In the genomic region with DNA sequence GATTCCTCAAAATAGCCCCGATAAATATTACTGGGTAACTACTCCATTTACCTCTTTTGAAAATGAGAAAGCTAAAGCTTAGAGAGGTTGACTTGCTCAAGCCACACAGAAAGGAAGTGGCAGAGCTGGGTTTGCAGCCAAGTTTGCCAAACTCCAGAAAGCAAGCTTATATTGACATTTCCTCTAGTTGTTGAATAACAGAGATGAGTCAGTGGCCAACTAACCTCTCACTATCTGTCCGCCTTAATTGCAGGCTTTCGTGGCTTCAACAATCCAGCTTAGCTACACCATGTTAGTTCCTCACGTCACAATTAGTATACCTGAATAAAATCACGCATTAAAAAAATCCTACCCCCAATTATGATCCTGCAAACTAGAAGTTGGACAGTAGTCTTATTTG, we compare ENCODE assay signal across 16 cellular contexts.
DNase-seq lines count a peak whose midpoint lies in the region; ATAC-seq, FAIRE-seq and TF ChIP-seq lines count a peak whose summit lies in the region.
"Had no signal": no experiment of that assay in that cellular context is flagged by ENCODE, and none has a peak within 500 bp of the region (broad histone marks: within the 10 kb centered on the region; RNA-seq: fewer than 3 reads in every experiment).

No MANE protein-coding gene starts in this region.

- H3K27ac ChIP-seq in 22Rv1 (peak overlapping the region; percentile 23; the same call in 1 of the 2 replicates), endodermal cell (ENCODE audit: low read depth, low read length) (no peak overlapping the region)
- H3K27ac ChIP-seq: upper lobe of right lung had no signal

- no peaks in the 10 kb centered on the region for H3K9me3 ChIP-seq in endodermal cell (ENCODE audit: control insufficient read depth, low read length)
- H3K9me3 ChIP-seq: upper lobe of right lung had no signal

- peaks cover 25% of the 10 kb centered on the region for H3K27me3 Mint-ChIP-seq in endodermal cell (ENCODE audit: insufficient read depth)
- H3K27me3 Mint-ChIP-seq: naive thymus-derived CD4-positive, alpha-beta T cell; stimulated activated memory B cell treated with anti-CD40 and anti-IgM and Interleukin-4, amounts not matched to agents 10 μg/mL and 1 μg/mL and 100 μg/mL, for 72 hours had no signal

- no peaks in the 10 kb centered on the region for H3K4me1 ChIP-seq in endodermal cell (ENCODE audit: control insufficient read depth, insufficient read depth, low read length)
- H3K4me1 ChIP-seq: upper lobe of right lung had no signal

- H3K9ac ChIP-seq in endodermal cell (ENCODE audit: extremely low read depth, low read length, poor library complexity, severe bottlenecking) = no peak overlapping the region

- H3K4me3 Mint-ChIP-seq in endodermal cell = no peak overlapping the region
- H3K4me3 Mint-ChIP-seq: naive thymus-derived CD4-positive, alpha-beta T cell; stimulated activated memory B cell treated with anti-CD40 and anti-IgM and Interleukin-4, amounts not matched to agents 10 μg/mL and 1 μg/mL and 100 μg/mL, for 72 hours; T-helper 2 cell treated with Interferon-gamma antibody and Interleukin-4, amounts not matched to agents 5 μg/mL and 100 μg/mL, for 36 hours had no signal

- TF ChIP-seq CTCF in 22Rv1 (IDR thresholded peaks at IDR 0.05) (no peak), endodermal cell (conservative IDR thresholded peaks at IDR 0.05) (no peak)

- ATAC-seq in HG03439 (IDR thresholded peaks at IDR 0.05; ENCODE audit: unreplicated experiment) (no peak), HG03342 (IDR thresholded peaks at IDR 0.05; ENCODE audit: unreplicated experiment) (no peak)
- ATAC-seq: naive thymus-derived CD4-positive, alpha-beta T cell; stimulated activated memory B cell treated with anti-CD40 and anti-IgM and Interleukin-4, amounts not matched to agents 10 μg/mL and 1 μg/mL and 100 μg/mL, for 72 hours; upper lobe of right lung had no signal

- H3K36me3 Mint-ChIP-seq in endodermal cell (ENCODE audit: low read depth) = no peaks in the 10 kb centered on the region
- H3K36me3 Mint-ChIP-seq: naive thymus-derived CD4-positive, alpha-beta T cell; stimulated activated memory B cell treated with anti-CD40 and anti-IgM and Interleukin-4, amounts not matched to agents 10 μg/mL and 1 μg/mL and 100 μg/mL, for 72 hours had no signal

- WGBS in endodermal cell (ENCODE audit: insufficient coverage in 1 of 2, insufficient read length in 1 of 2), 2 experiments = 87 to 89% methylated on average over 4 to 5 of the region's 5 CpGs

- no peaks in the 10 kb centered on the region for H3K36me3 ChIP-seq in endodermal cell (ENCODE audit: control insufficient read depth, insufficient read depth, low read length)
- H3K36me3 ChIP-seq: upper lobe of right lung had no signal

- H3K27ac Mint-ChIP-seq in endodermal cell = no peak overlapping the region
- H3K27ac Mint-ChIP-seq: naive thymus-derived CD4-positive, alpha-beta T cell; stimulated activated memory B cell treated with anti-CD40 and anti-IgM and Interleukin-4, amounts not matched to agents 10 μg/mL and 1 μg/mL and 100 μg/mL, for 72 hours; T-helper 2 cell treated with Interferon-gamma antibody and Interleukin-4, amounts not matched to agents 5 μg/mL and 100 μg/mL, for 36 hours had no signal

- H3K9me3 Mint-ChIP-seq in endodermal cell = no peaks in the 10 kb centered on the region
- H3K9me3 Mint-ChIP-seq: stimulated activated memory B cell treated with anti-CD40 and anti-IgM and Interleukin-4, amounts not matched to agents 10 μg/mL and 1 μg/mL and 100 μg/mL, for 72 hours had no signal

- H3K27me3 ChIP-seq in endodermal cell (ENCODE audit: control insufficient read depth, insufficient read depth, low read length, poor library complexity, severe bottlenecking) = no peaks in the 10 kb centered on the region
- H3K27me3 ChIP-seq: upper lobe of right lung had no signal

- peak; percentile 6 for DNase-seq in HK-2 (ENCODE audit: unreplicated experiment)
- DNase-seq in RCC 7860 (ENCODE audit: low spot score) = no peak
- no peak for DNase-seq in NCI-H2081 treated with DMSO at 0.1 percent for 48 hours (lab: John Stamatoyannopoulos, UW)
- DNase-seq in endodermal cell = no peak
- DNase-seq: activated CD4-positive, alpha-beta T cell treated with anti-CD3 and anti-CD28 coated beads for 4 hours; activated naive CD4-positive, alpha-beta T cell treated with anti-CD3 and anti-CD28 coated beads, Interleukin-2, amount 50 U/mL, for 16 hours; hypothalamus; naive thymus-derived CD4-positive, alpha-beta T cell; SIG-M5; upper lobe of right lung had no signal

- FAIRE-seq in RCC 7860 (lab: Jason Lieb, UNC) = peak; percentile 12
- peak; percentile 58 for FAIRE-seq in islet of Langerhans (lab: Jason Lieb, UNC)

- no peaks in the 10 kb centered on the region for H3K4me1 Mint-ChIP-seq in endodermal cell
- H3K4me1 Mint-ChIP-seq: naive thymus-derived CD4-positive, alpha-beta T cell; stimulated activated memory B cell treated with anti-CD40 and anti-IgM and Interleukin-4, amounts not matched to agents 10 μg/mL and 1 μg/mL and 100 μg/mL, for 72 hours had no signal

- H3K4me3 ChIP-seq in endodermal cell (ENCODE audit: low read length) = no peak overlapping the region
- H3K4me3 ChIP-seq: upper lobe of right lung had no signal
